Comparison of ENCODE assay signal across 22 cellular contexts in genomic region chr15:35827949-35828348, GRCh38.
DNase-seq lines count a peak whose midpoint lies in the region; ATAC-seq, FAIRE-seq and TF ChIP-seq lines count a peak whose summit lies in the region.
"Had no signal": no experiment of that assay in that cellular context is flagged by ENCODE, and none has a peak within 500 bp of the region (broad histone marks: within the 10 kb centered on the region; RNA-seq: fewer than 3 reads in every experiment).

No MANE protein-coding gene starts in this region.

- peak overlapping the region; percentile 11 for H3K4me3 Mint-ChIP-seq in osteocyte (ENCODE audit: unreplicated experiment)
- H3K4me3 Mint-ChIP-seq: CD4-positive, alpha-beta memory T cell had no signal

- no peak for FAIRE-seq in GM12891 (lab: Jason Lieb, UNC)
- FAIRE-seq: A549, HTR-8/SVneo, RCC 7860 had no signal

- no peaks in the 10 kb centered on the region for H3K4me1 ChIP-seq in adipocyte (ENCODE audit: control insufficient read depth, insufficient read depth, low read length)
- H3K4me1 ChIP-seq: A549, BLaER1 had no signal

- no peaks in the 10 kb centered on the region for H3K9me3 ChIP-seq in adipocyte (ENCODE audit: control insufficient read depth, low read length)
- H3K9me3 ChIP-seq: A549, BLaER1, HAP-1 had no signal

- no peaks in the 10 kb centered on the region for H3K36me3 ChIP-seq in adipocyte (ENCODE audit: control insufficient read depth, insufficient read depth, low read length, severe bottlenecking)
- H3K36me3 ChIP-seq: BLaER1, HAP-1 had no signal

- DNase-seq in GM03348 (ENCODE audit: low spot score) (peak; percentile 4), adipocyte (ENCODE audit: low read depth) (peak; percentile 49), fibroblast of gingiva (ENCODE audit: low read depth) (peak; percentile 6), osteocyte (ENCODE audit: extremely low spot score, unreplicated experiment) (no peak), GM12891 (ENCODE audit: insufficient read length, low spot score) (no peak)
- DNase-seq: Calu3; CD4-positive, alpha-beta memory T cell; DMS53; NCI-H1092 treated with DMSO at 0.1 percent for 48 hours; NCI-H146; NCI-H2081; NCI-H2171 treated with DMSO at 0.1 percent for 48 hours; NCI-H446; NCI-H526 treated with DMSO at 0.1 percent for 48 hours had no signal

- no peaks in the 10 kb centered on the region for H3K27me3 ChIP-seq in adipocyte (replicated peaks; ENCODE audit: control insufficient read depth, insufficient read depth, low read length)
- H3K27me3 ChIP-seq: BLaER1 had no signal

- no peaks in the 10 kb centered on the region for H3K27me3 Mint-ChIP-seq in osteocyte (ENCODE audit: unreplicated experiment)

- TF ChIP-seq POLR2A in GM12891 (IDR thresholded peaks at IDR 0.05; ENCODE audit: low read depth, low read length) = no peak

- no peaks in the 10 kb centered on the region for H3K36me3 Mint-ChIP-seq in osteocyte (ENCODE audit: unreplicated experiment)
- H3K36me3 Mint-ChIP-seq: CD4-positive, alpha-beta memory T cell had no signal

- peaks cover 35% of the 10 kb centered on the region for H3K4me1 Mint-ChIP-seq in osteocyte (ENCODE audit: unreplicated experiment)
- H3K4me1 Mint-ChIP-seq: CD4-positive, alpha-beta memory T cell had no signal

- ATAC-seq in GM18870 (IDR thresholded peaks at IDR 0.05; ENCODE audit: unreplicated experiment) (no peak), GM18520 (IDR thresholded peaks at IDR 0.05; ENCODE audit: unreplicated experiment) (no peak)
- ATAC-seq: A549, Right ventricle myocardium inferior had no signal

- H3K27ac Mint-ChIP-seq in osteocyte (ENCODE audit: unreplicated experiment) = peak overlapping the region; percentile 77
- H3K27ac Mint-ChIP-seq: CD4-positive, alpha-beta memory T cell had no signal

- H3K4me3 ChIP-seq in adipocyte (ENCODE audit: low read length) = no peak overlapping the region
- H3K4me3 ChIP-seq: A549, BLaER1, HAP-1 had no signal

- no peak for TF ChIP-seq CTCF in osteocyte (IDR thresholded peaks at IDR 0.05)

- no peak overlapping the region for H3K9ac ChIP-seq in adipocyte (ENCODE audit: low read length)
- H3K9ac ChIP-seq: BLaER1 had no signal

- peaks cover 13% of the 10 kb centered on the region for H3K9me3 Mint-ChIP-seq in osteocyte (ENCODE audit: unreplicated experiment)

TF ChIP-seq in GM12891, 5 proteins besides CTCF, POLR2A, EP300 and RAD21:
- no peak for TF ChIP-seq SPI1 (IDR thresholded peaks at IDR 0.05; ENCODE audit: low read depth, low read length)
- TF ChIP-seq POLR2AphosphoS5 (IDR thresholded peaks at IDR 0.05; ENCODE audit: low read depth, low read length) = no peak
- TF ChIP-seq POU2F2 (IDR thresholded peaks at IDR 0.05; ENCODE audit: low read depth, low read length) = no peak
- no peak for TF ChIP-seq TAF1 (IDR thresholded peaks at IDR 0.05; ENCODE audit: low read depth, low read length)
- no peak for TF ChIP-seq PAX5 (IDR thresholded peaks at IDR 0.05; ENCODE audit: insufficient read depth, low read length, severe bottlenecking)
TF ChIP-seq in GM12891: peak in this region for 0.

Comparison
In these comparisons a context has a peak if more than half of its experiments do, and no peak if none do; other contexts are left out.
1. DNase-seq: peak in GM03348 (single experiment), adipocyte (single experiment) and fibroblast of gingiva (single experiment); none in osteocyte (single experiment) and GM12891 (single experiment).